In the genomic region with DNA sequence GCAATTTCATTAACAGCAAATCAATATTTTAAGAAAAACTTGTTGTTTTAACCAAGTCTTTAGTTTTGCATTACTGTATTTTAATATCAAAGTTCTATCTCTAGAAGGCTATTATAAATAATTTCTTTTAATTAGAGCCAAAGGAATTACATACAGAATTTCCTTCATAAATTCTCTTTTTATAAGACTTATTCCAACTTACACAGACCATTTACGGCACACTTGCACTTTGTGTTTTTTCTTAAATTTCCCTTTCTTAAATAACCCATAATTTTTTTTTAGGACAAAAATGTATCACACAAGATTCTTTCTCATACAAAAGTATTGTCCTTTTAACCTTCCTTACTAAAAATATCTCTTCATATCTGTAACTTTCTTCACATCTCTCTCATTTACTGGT, we compare ENCODE assay signal across 27 cellular contexts.
"Had no signal": no experiment of that assay in that cellular context is flagged by ENCODE, and none has a peak within 500 bp of the region (broad histone marks: within the 10 kb centered on the region; RNA-seq: fewer than 3 reads in every experiment).

No MANE protein-coding gene starts in this region.

- H3K27me3 ChIP-seq: esophagus squamous epithelium, gastrocnemius medialis, heart right ventricle, left lung had no signal

- H3K36me3 Mint-ChIP-seq: naive thymus-derived CD4-positive, alpha-beta T cell had no signal

- H3K4me3 ChIP-seq: esophagus squamous epithelium, gastrocnemius medialis, heart right ventricle, left lung, lower lobe of right lung had no signal

- H3K4me1 ChIP-seq: esophagus squamous epithelium, gastrocnemius medialis, heart right ventricle, left lung, lower lobe of right lung had no signal

- H3K36me3 ChIP-seq: esophagus squamous epithelium, gastrocnemius medialis, heart right ventricle, left lung, lower lobe of right lung had no signal

- H3K27me3 Mint-ChIP-seq: dendritic cell treated with granulocyte-macrophage colony-stimulating factor and Interleukin-4, amounts not matched to agents 40 ng/mL and 50 ng/mL, for 4 days; effector memory CD8-positive, alpha-beta T cell; naive thymus-derived CD4-positive, alpha-beta T cell had no signal

- H3K9me3 ChIP-seq: esophagus squamous epithelium, gastrocnemius medialis, lower lobe of right lung had no signal

- H3K4me1 Mint-ChIP-seq: endodermal cell; naive thymus-derived CD4-positive, alpha-beta T cell; natural killer cell had no signal

- H3K27ac Mint-ChIP-seq: dendritic cell treated with granulocyte-macrophage colony-stimulating factor and Interleukin-4, amounts not matched to agents 40 ng/mL and 50 ng/mL, for 4 days; effector memory CD8-positive, alpha-beta T cell; endodermal cell; naive thymus-derived CD4-positive, alpha-beta T cell; natural killer cell had no signal

- DNase-seq: cortex of kidney; effector CD8-positive, alpha-beta T cell; effector memory CD8-positive, alpha-beta T cell; endodermal cell; erythroblast; esophagus squamous epithelium; foreskin fibroblast; foreskin melanocyte; gastrocnemius medialis; glutamatergic neuron; head of caudate nucleus; heart right ventricle; hippocampal formation; left cardiac atrium; left lung; left ventricle myocardium superior; lower lobe of right lung; mesenchymal stem cell; midbrain; naive thymus-derived CD4-positive, alpha-beta T cell; natural killer cell had no signal

- ATAC-seq: effector memory CD8-positive, alpha-beta T cell; esophagus mucosa; gastrocnemius medialis; heart right ventricle; left cardiac atrium; left lung; left ventricle myocardium superior; lower lobe of right lung; naive thymus-derived CD4-positive, alpha-beta T cell; natural killer cell had no signal

- H3K27ac ChIP-seq: epithelial cell of prostate, esophagus squamous epithelium, gastrocnemius medialis, heart right ventricle, left lung, lower lobe of right lung had no signal

- FAIRE-seq: endometrium, islet of Langerhans, keratinocyte had no signal

- H3K4me3 Mint-ChIP-seq: dendritic cell treated with granulocyte-macrophage colony-stimulating factor and Interleukin-4, amounts not matched to agents 40 ng/mL and 50 ng/mL, for 4 days; effector memory CD8-positive, alpha-beta T cell; endodermal cell; naive thymus-derived CD4-positive, alpha-beta T cell; natural killer cell had no signal
